7 cellular contexts compared by ENCODE assay signal in genomic region chr10:24556746-24557742, GRCh38.
DNase-seq lines count a peak whose midpoint lies in the region; ATAC-seq and TF ChIP-seq lines count a peak whose summit lies in the region.

No MANE protein-coding gene starts in this region.

- H3K27ac ChIP-seq in DND-41 (ENCODE audit: low read length) (no peak overlapping the region), WERI-Rb-1 (no peak overlapping the region)

- intact Hi-C loops in head of caudate nucleus (cut with DNase I) (no loop called here), sciatic nerve (cut with DNase I) (no loop called here)

- H3K4me1 ChIP-seq in DND-41 (ENCODE audit: insufficient read depth, low read length): no peaks in the 10 kb centered on the region

- H3K9ac ChIP-seq in DND-41 (ENCODE audit: low read depth, low read length): no peak overlapping the region

- H3K4me3 ChIP-seq in DND-41 (ENCODE audit: low read depth in 1 of 2, low read length in 2 of 2) (no peak overlapping the region), WERI-Rb-1 (ENCODE audit: low read depth, low read length) (no peak overlapping the region)

- no peaks in the 10 kb centered on the region for H4K20me1 ChIP-seq in DND-41 (ENCODE audit: insufficient read depth, low read length)

- no peak overlapping the region for H2AFZ ChIP-seq in DND-41 (ENCODE audit: low read depth, low read length)

- H3K79me2 ChIP-seq in DND-41 (ENCODE audit: insufficient read depth, low read length): no peaks in the 10 kb centered on the region

- DNase-seq in DND-41: peak; percentile 37
- DNase-seq in M059J (ENCODE audit: low read depth): peak; percentile 58
- DNase-seq in WERI-Rb-1: peak; percentile 12
- DNase-seq in head of caudate nucleus: peak in 24 of 42 donors; percentile 15 to 72 (median 50)
- DNase-seq in sciatic nerve (ENCODE audit: low spot score): no peak

- H3K36me3 ChIP-seq in DND-41 (ENCODE audit: insufficient read depth, low read length) (no peaks in the 10 kb centered on the region), WERI-Rb-1 (no peaks in the 10 kb centered on the region)

- ATAC-seq in DND-41 (ENCODE audit: insufficient read depth, low read depth): peak; percentile 81
- ATAC-seq in GM19455 (IDR thresholded peaks at IDR 0.05; ENCODE audit: unreplicated experiment): peak; percentile 80
- peak; percentile 82 for ATAC-seq in sciatic nerve
- no peak for ATAC-seq in GM21528 (IDR thresholded peaks at IDR 0.05; ENCODE audit: low FRiP score, unreplicated experiment)

- TF ChIP-seq CTCF in DND-41 (IDR thresholded peaks at IDR 0.05; ENCODE audit: borderline replicate concordance, extremely low read depth, low read length, poor library complexity, severe bottlenecking) (peak; percentile 82), WERI-Rb-1 (IDR thresholded peaks at IDR 0.05; ENCODE audit: low read depth, low read length) (peak; percentile 41; the same call in 1 of the 2 replicates)

- no peaks in the 10 kb centered on the region for H3K27me3 ChIP-seq in DND-41 (ENCODE audit: insufficient read depth, low read length, poor library complexity)
- no peaks in the 10 kb centered on the region for H3K27me3 ChIP-seq in WERI-Rb-1 (ENCODE audit: insufficient read depth, low read depth, severe bottlenecking)

- no peak overlapping the region for H3K4me2 ChIP-seq in DND-41 (ENCODE audit: insufficient read depth, low read length)

- H3K9me3 ChIP-seq in DND-41 (ENCODE audit: insufficient read depth, low read length, severe bottlenecking) (no peaks in the 10 kb centered on the region), WERI-Rb-1 (ENCODE audit: severe bottlenecking) (peaks cover 2% of the 10 kb centered on the region)
